Comparison of ENCODE assay signal across 25 cellular contexts in genomic region chr5:73531356-73531755, GRCh38.
"Had no signal": no experiment of that assay in that cellular context is flagged by ENCODE, and none has a peak within 500 bp of the region (broad histone marks: within the 10 kb centered on the region; RNA-seq: fewer than 3 reads in every experiment).

No MANE protein-coding gene starts in this region.

- H3K36me3 ChIP-seq: breast epithelium, left lung had no signal

- H3K9me3 ChIP-seq: breast epithelium, left lung had no signal

- FAIRE-seq: astrocyte, colon, frontal cortex had no signal

- H3K4me3 ChIP-seq: breast epithelium, dorsolateral prefrontal cortex, left lung, lung had no signal

- ATAC-seq: activated T-helper 17 cell treated with anti-CD3 and anti-CD28 coated beads, Interleukin-2, amount 50 U/mL, for 72 hours; effector memory CD8-positive, alpha-beta T cell; left lung; naive thymus-derived CD4-positive, alpha-beta T cell; sciatic nerve; stimulated activated naive B cell treated with anti-CD40 and anti-IgM and Interleukin-4, amounts not matched to agents 10 μg/mL and 1 μg/mL and 100 μg/mL, for 72 hours; WTC11 had no signal

- H3K4me1 ChIP-seq: breast epithelium, left lung had no signal

- H3K27ac ChIP-seq: breast epithelium, dorsolateral prefrontal cortex, left lung had no signal

- DNase-seq: activated CD4-positive, alpha-beta T cell treated with anti-CD3 and anti-CD28 coated beads, Interleukin-2, amount 50 U/mL, for 4 hours; activated CD8-positive, alpha-beta memory T cell treated with anti-CD3 and anti-CD28 coated beads for 24 hours; activated CD8-positive, alpha-beta memory T cell treated with anti-CD3 and anti-CD28 coated beads, Interleukin-2, amount 50 U/mL, for 4 hours; activated T-cell treated with anti-CD3 and anti-CD28 coated beads, Interleukin-2, amount 50 U/mL, for 24 hours; dorsolateral prefrontal cortex; effector memory CD8-positive, alpha-beta T cell; hippocampal formation; kidney glomerular epithelial cell; left lung; naive thymus-derived CD4-positive, alpha-beta T cell; occipital lobe; posterior cingulate gyrus; stimulated activated CD4-positive, alpha-beta T cell treated with anti-CD3 and anti-CD28 coated beads, Interleukin-2, amount 100 ng/mL, for 48 hours; stimulated activated CD8-positive, alpha-beta memory T cell treated with anti-CD3 and anti-CD28 coated beads, Interleukin-4, amount 100 ng/mL, for 48 hours; stimulated activated naive B cell treated with anti-CD40 and anti-IgM and Interleukin-4, amounts not matched to agents 10 μg/mL and 1 μg/mL and 100 μg/mL, for 72 hours; T-helper 9 cell; trophoblast cell had no signal

- H3K27me3 ChIP-seq: breast epithelium, dorsolateral prefrontal cortex had no signal
